Comparison of ENCODE assay signal across 1 cellular context in genomic region chr6:31763617-31763940, GRCh38.
TF ChIP-seq lines count a peak whose summit lies in the region.

No MANE protein-coding gene starts in this region.

TF ChIP-seq in HepG2, 621 proteins besides CTCF, POLR2A, EP300 and RAD21 (continued from another document and continues in another):
- TF ChIP-seq HNF1A (IDR thresholded peaks at IDR 0.05; ENCODE audit: low read depth): no peak
- TF ChIP-seq HNF1A (CRISPR knock-in tag; IDR thresholded peaks at IDR 0.05; ENCODE audit: borderline replicate concordance): 0 out of 2 replicates have a peak, but pooled peaks have one; percentile 18
- no peak for TF ChIP-seq THYN1 (CRISPR knock-in tag; IDR thresholded peaks at IDR 0.05; ENCODE audit: borderline replicate concordance, low read depth)
- no peak for TF ChIP-seq PAF1 (CRISPR knock-in tag; IDR thresholded peaks at IDR 0.05)
- TF ChIP-seq FIP1L1 (IDR thresholded peaks at IDR 0.05; ENCODE audit: borderline replicate concordance, insufficient read depth, low read depth, low read length): no peak
- no peak for TF ChIP-seq ZNF12 (CRISPR knock-in tag; IDR thresholded peaks at IDR 0.05)
- no peak for TF ChIP-seq BCL6 (CRISPR knock-in tag; IDR thresholded peaks at IDR 0.05)
- TF ChIP-seq MIER3 (CRISPR knock-in tag; IDR thresholded peaks at IDR 0.05; ENCODE audit: borderline replicate concordance): no peak
- TF ChIP-seq MXD3 (CRISPR knock-in tag; IDR thresholded peaks at IDR 0.05): no peak
- TF ChIP-seq TEAD3 (CRISPR knock-in tag; optimal IDR thresholded peaks at IDR 0.05; ENCODE audit: borderline replicate concordance): peak; percentile 66
- no peak; the same call in 1 of the 2 replicates for TF ChIP-seq ARID4A (CRISPR knock-in tag; IDR thresholded peaks at IDR 0.05; ENCODE audit: borderline replicate concordance)
- TF ChIP-seq NFIC (IDR thresholded peaks at IDR 0.05; ENCODE audit: low read length): no peak
- TF ChIP-seq PHF21A (CRISPR knock-in tag; IDR thresholded peaks at IDR 0.05): no peak
- 0 out of 2 replicates have a peak, but pooled peaks have one; percentile 59 for TF ChIP-seq HOMEZ (CRISPR knock-in tag; IDR thresholded peaks at IDR 0.05; ENCODE audit: low read depth)
- TF ChIP-seq STAT5B (CRISPR knock-in tag; IDR thresholded peaks at IDR 0.05): no peak
- no peak for TF ChIP-seq AKNA (CRISPR knock-in tag; IDR thresholded peaks at IDR 0.05; ENCODE audit: borderline replicate concordance)
- no peak for TF ChIP-seq NR0B2 (CRISPR knock-in tag; IDR thresholded peaks at IDR 0.05)
- TF ChIP-seq NRL (CRISPR knock-in tag; IDR thresholded peaks at IDR 0.05; ENCODE audit: borderline replicate concordance): no peak
- TF ChIP-seq SRSF4 (IDR thresholded peaks at IDR 0.05; ENCODE audit: low read depth, low read length, poor library complexity, severe bottlenecking): no peak
- no peak for TF ChIP-seq ZNF879 (CRISPR knock-in tag; IDR thresholded peaks at IDR 0.05)
- TF ChIP-seq PPARG (CRISPR knock-in tag; conservative IDR thresholded peaks at IDR 0.05): no peak
- TF ChIP-seq BCL3 (CRISPR knock-in tag; IDR thresholded peaks at IDR 0.05): no peak
- TF ChIP-seq ZNF775 (CRISPR knock-in tag; IDR thresholded peaks at IDR 0.05; ENCODE audit: borderline replicate concordance): no peak
- no peak for TF ChIP-seq TFAP4 (IDR thresholded peaks at IDR 0.05; ENCODE audit: borderline replicate concordance, low read depth)
- peak; percentile 45; the same call in 1 of the 2 replicates for TF ChIP-seq ZNF691 (CRISPR knock-in tag; IDR thresholded peaks at IDR 0.05; ENCODE audit: borderline replicate concordance, low read depth)
- TF ChIP-seq HMGXB3 (CRISPR knock-in tag; IDR thresholded peaks at IDR 0.05; ENCODE audit: borderline replicate concordance): no peak
- TF ChIP-seq POLR2G (IDR thresholded peaks at IDR 0.05; ENCODE audit: low read depth, low read length): 0 out of 2 replicates have a peak, but pooled peaks have one; percentile 34
- no peak for TF ChIP-seq MATR3 (CRISPR knock-in tag; IDR thresholded peaks at IDR 0.05)
